Comparison of ENCODE assay signal across 8 cellular contexts in the genomic region with DNA sequence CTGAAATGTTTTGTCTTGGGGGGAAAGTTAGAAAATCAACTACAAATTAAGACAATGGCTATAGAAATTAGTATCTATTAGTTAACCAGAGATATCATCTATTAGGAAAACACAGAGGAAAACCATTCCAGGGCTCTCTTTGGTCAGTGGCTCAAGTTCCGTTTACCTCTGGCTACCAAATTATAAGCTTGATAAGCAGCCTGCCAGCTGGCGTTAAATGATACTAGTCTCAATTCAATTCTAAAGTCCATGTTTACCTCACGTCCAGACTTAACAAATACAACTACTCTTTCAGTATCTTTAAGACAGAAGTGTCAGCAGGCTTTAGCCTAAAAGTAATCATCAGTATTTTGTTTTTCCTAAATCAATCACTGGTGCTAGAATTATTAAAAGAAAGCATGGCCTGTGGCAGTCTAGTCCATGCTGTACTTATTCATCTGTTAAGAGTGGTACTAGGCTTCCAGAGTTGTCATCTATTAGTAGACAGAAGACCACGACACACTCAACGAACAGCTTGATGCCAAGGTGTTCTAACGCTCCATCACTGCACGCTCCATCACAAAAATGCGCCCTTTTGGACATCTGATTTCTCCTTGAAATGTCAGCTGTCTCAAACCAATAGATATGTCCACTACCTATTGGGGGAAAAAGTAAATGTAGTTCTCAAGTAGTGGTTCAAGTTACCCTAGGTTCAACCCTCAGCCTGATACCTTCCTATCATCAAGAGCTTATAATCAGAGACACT. TPM values are rescaled to one million over a fixed set of nuclear protein-coding genes. Genes with fewer than 3 reads are reported as not detected.
A peak's percentile ranks its signal among the peaks of the same experiment; 100 is the strongest.
DNase-seq lines count a peak whose midpoint lies in the region; ATAC-seq and TF ChIP-seq lines count a peak whose summit lies in the region.

No MANE protein-coding gene starts in this region.

- WGBS in esophagus muscularis mucosa = 18% methylated on average over 8 of the region's 8 CpGs
- WGBS in trophoblast cell (ENCODE audit: extremely low coverage, insufficient coverage, insufficient read length) = no CpG with 5 or more reads among the region's 8 CpGs

- H2BK120ac ChIP-seq in trophoblast cell (ENCODE audit: insufficient read depth, low read length, poor library complexity) = no peak overlapping the region

- peak overlapping the region; percentile 97 for H3K14ac ChIP-seq in trophoblast cell (ENCODE audit: low read length)

- no peak for TF ChIP-seq CTCF in CD4-positive, alpha-beta T cell (IDR thresholded peaks at IDR 0.05)
- TF ChIP-seq CTCF in HFFc6 (IDR thresholded peaks at IDR 0.05) (no peak), SU-DHL-6 (IDR thresholded peaks at IDR 0.05; ENCODE audit: insufficient read depth, low read length, poor library complexity, severe bottlenecking) (no peak), esophagus muscularis mucosa (IDR thresholded peaks at IDR 0.05) (no peak)

- TF ChIP-seq POLR2A in esophagus muscularis mucosa (IDR thresholded peaks at IDR 0.05; ENCODE audit: low read depth) = no peak

- H3K36me3 ChIP-seq in SU-DHL-6 (ENCODE audit: low read length) (peaks cover 8% of the 10 kb centered on the region; the same call in 1 of the 2 replicates), esophagus muscularis mucosa (peaks cover 3 to 5% (median 5%) of the 10 kb centered on the region in 4 donors), trophoblast cell (ENCODE audit: control insufficient read depth in 1 of 2, insufficient read depth in 2 of 2, low read length in 2 of 2) (peaks cover 2% of the 10 kb centered on the region in 2 experiments)

- TF ChIP-seq EP300 in esophagus muscularis mucosa (IDR thresholded peaks at IDR 0.05) = no peak

- no peak overlapping the region for H2BK12ac ChIP-seq in trophoblast cell (ENCODE audit: low read length)

- no peak for ATAC-seq in CD4-positive, alpha-beta T cell (ENCODE audit: poor library complexity)
- ATAC-seq in GM21447 (IDR thresholded peaks at IDR 0.05; ENCODE audit: unreplicated experiment) = no peak

- H3K4me2 ChIP-seq in SU-DHL-6 (ENCODE audit: low read depth, low read length, poor library complexity, severe bottlenecking) = peak overlapping the region; percentile 92
- peak overlapping the region; percentile 73 for H3K4me2 ChIP-seq in trophoblast cell (ENCODE audit: low read length)

- peak overlapping the region; percentile 100 for H3K4ac ChIP-seq in trophoblast cell (ENCODE audit: low read depth, low read length)

- POLR2A ChIA-PET in CD4-positive, alpha-beta T cell (lab: Charles Lee) = interaction anchor here (0.7 to 4.3 kb wide), 20 partner anchors 9 to 364 kb away, joined by 3 to 69 read pairs (median 9); partner anchors contain the start of gene NIBAN1

- no peaks in the 10 kb centered on the region for H3K9me3 ChIP-seq in CD4-positive, alpha-beta T cell (ENCODE audit: control insufficient read depth, low read length)
- no peaks in the 10 kb centered on the region for H3K9me3 ChIP-seq in SU-DHL-6 (ENCODE audit: insufficient read depth, low read length)
- no peaks in the 10 kb centered on the region for H3K9me3 ChIP-seq in esophagus muscularis mucosa
- no peaks in the 10 kb centered on the region for H3K9me3 ChIP-seq in trophoblast cell (ENCODE audit: insufficient read depth, low read depth, low read length)

- intact Hi-C loops in CD4-positive, alpha-beta T cell (cut with DNase I, micrococcal nuclease) = loop anchor here (2.0 to 10.0 kb wide), 9 partner anchors 35 to 1062 kb away; partner anchors contain the start of genes EDEM3 (in 1 of the 2), ODR4 (in 1 of the 2), RNF2 (in 1 of the 2) and TPR (in 1 of the 2)
- intact Hi-C loops in esophagus muscularis mucosa (cut with DNase I) = loop anchor here (10.0 kb wide), 2 partner anchors 161 to 359 kb away; partner anchors contain the start of genes SWT1 and TRMT1L

- H3K79me2 ChIP-seq in SU-DHL-6 (ENCODE audit: insufficient read depth, low read length) (peaks cover 64% of the 10 kb centered on the region), trophoblast cell (ENCODE audit: control insufficient read depth, insufficient read depth, low read length, poor library complexity) (peaks cover 15% of the 10 kb centered on the region)

- H3K4me1 ChIP-seq in esophagus muscularis mucosa (peaks cover 23 to 55% (median 52%) of the 10 kb centered on the region in 4 donors), trophoblast cell (ENCODE audit: control insufficient read depth in 1 of 2, insufficient read depth in 2 of 2, low read length in 2 of 2) (peaks cover 3 to 6% of the 10 kb centered on the region in 2 experiments)

- peaks cover 23% of the 10 kb centered on the region for H3K79me1 ChIP-seq in trophoblast cell (ENCODE audit: low read length)

- peak overlapping the region; percentile 100 for H3K27ac ChIP-seq in CD4-positive, alpha-beta T cell (ENCODE audit: low read depth, low read length)
- H3K27ac ChIP-seq in SU-DHL-6 (ENCODE audit: low read depth, low read length) (peak overlapping the region; percentile 27; the same call in 1 of the 2 replicates), esophagus muscularis mucosa (replicated peaks in 1 of 4) (peak overlapping the region; percentile 93 to 98 (median 96)), trophoblast cell (ENCODE audit: low read depth, low read length) (peak overlapping the region; percentile 93)

- peaks cover 47% of the 10 kb centered on the region for H4K20me1 ChIP-seq in SU-DHL-6 (ENCODE audit: low read depth, low read length)

- no peaks in the 10 kb centered on the region for H3K27me3 Mint-ChIP-seq in CD4-positive, alpha-beta T cell
- no peaks in the 10 kb centered on the region; the same call in 1 of the 2 replicates for H3K27me3 Mint-ChIP-seq in HFFc6 (ENCODE audit: insufficient read depth)

- no peak overlapping the region for H2AFZ ChIP-seq in SU-DHL-6 (ENCODE audit: low read depth, low read length, severe bottlenecking)
- no peak overlapping the region for H2AFZ ChIP-seq in trophoblast cell (ENCODE audit: insufficient read depth, low read length, poor library complexity)

- H4K91ac ChIP-seq in trophoblast cell (ENCODE audit: low read depth, low read length) = peak overlapping the region; percentile 91

- H3K23ac ChIP-seq in trophoblast cell (ENCODE audit: low read length) = no peak overlapping the region

- H4K8ac ChIP-seq in trophoblast cell (ENCODE audit: low read depth, low read length) = peak overlapping the region; percentile 4

- H2BK5ac ChIP-seq in trophoblast cell (ENCODE audit: low read depth, low read length, poor library complexity) = peak overlapping the region; percentile 97

- peaks cover 9% of the 10 kb centered on the region for H3F3A ChIP-seq in SU-DHL-6 (ENCODE audit: insufficient read depth)

- H3K36me3 Mint-ChIP-seq in CD4-positive, alpha-beta T cell (ENCODE audit: low read depth) = peaks cover 49% of the 10 kb centered on the region
- H3K36me3 Mint-ChIP-seq in HFFc6 (ENCODE audit: low read depth) = peaks cover 4% of the 10 kb centered on the region; the same call in 1 of the 2 replicates

- CTCF ChIA-PET in CD4-positive, alpha-beta T cell (lab: Charles Lee) = interaction anchor here (0.8 to 3.2 kb wide), 3 partner anchors 77 to 365 kb away, joined by 4 to 13 read pairs (median 6); no protein-coding TSS in a partner anchor

- H3K4me1 Mint-ChIP-seq in CD4-positive, alpha-beta T cell (ENCODE audit: low read depth) = peaks cover 66% of the 10 kb centered on the region
- H3K4me1 Mint-ChIP-seq in HFFc6 (ENCODE audit: low read depth) = peaks cover 66% of the 10 kb centered on the region

- peak overlapping the region; percentile 100 for H3K9ac ChIP-seq in SU-DHL-6 (ENCODE audit: low read length)
- peak overlapping the region; percentile 96 for H3K9ac ChIP-seq in trophoblast cell (ENCODE audit: low read length)

- H3K9me3 Mint-ChIP-seq in CD4-positive, alpha-beta T cell = no peaks in the 10 kb centered on the region
- H3K9me3 Mint-ChIP-seq in HFFc6 = no peaks in the 10 kb centered on the region

- peak in 1 of 10 experiments; percentile 22 for DNase-seq in CD4-positive, alpha-beta T cell
- no peak for DNase-seq in HFFc6
- DNase-seq in esophagus muscularis mucosa (ENCODE audit: extremely low spot score) = no peak
- DNase-seq in trophoblast cell = no peak
- DNase-seq in foreskin melanocyte = no peak
- no peak for DNase-seq in KBM-7

- peak overlapping the region; percentile 95 for H3K4me3 ChIP-seq in SU-DHL-6 (ENCODE audit: insufficient read depth, low read length, poor library complexity, severe bottlenecking)
- peak overlapping the region; percentile 83 to 96 (median 92) for H3K4me3 ChIP-seq in esophagus muscularis mucosa
- peak overlapping the region; percentile 77 for H3K4me3 ChIP-seq in trophoblast cell (ENCODE audit: low read depth, low read length)

- no peak overlapping the region for H3K18ac ChIP-seq in trophoblast cell (ENCODE audit: low read length)

- no peak overlapping the region for H2AK5ac ChIP-seq in trophoblast cell (ENCODE audit: low read length)

- H3K27ac Mint-ChIP-seq in CD4-positive, alpha-beta T cell = peak overlapping the region; percentile 98
- H3K27ac Mint-ChIP-seq in HFFc6 = peak overlapping the region; percentile 93

- H4K12ac ChIP-seq in trophoblast cell (ENCODE audit: low read depth, low read length) = no peak overlapping the region

- H3K9me2 ChIP-seq in SU-DHL-6 (replicated peaks; ENCODE audit: insufficient read depth, low read length) = no peaks in the 10 kb centered on the region

- H3K27me3 ChIP-seq in CD4-positive, alpha-beta T cell (ENCODE audit: control insufficient read depth, insufficient read depth, low read length) = no peaks in the 10 kb centered on the region
- no peaks in the 10 kb centered on the region for H3K27me3 ChIP-seq in SU-DHL-6 (ENCODE audit: low read length)
- H3K27me3 ChIP-seq in esophagus muscularis mucosa = no peaks in the 10 kb centered on the region
- no peaks in the 10 kb centered on the region for H3K27me3 ChIP-seq in trophoblast cell (ENCODE audit: insufficient read depth, low read length)

- in situ Hi-C loops in KBM-7 (cut with MboI; ENCODE audit: low pct_unique_long_range_greater_than_20kb, low sequenced_read_pairs) = no loop called here

- H3K4me3 Mint-ChIP-seq in CD4-positive, alpha-beta T cell = peak overlapping the region; percentile 95
- H3K4me3 Mint-ChIP-seq in HFFc6 = peak overlapping the region; percentile 97

RNA-seq across cellular contexts. Expression of gene IVNS1ABP, which starts 1.5 kb away (rescaled TPM):
- total RNA-seq in CD4-positive, alpha-beta T cell = 100 to 1,000 TPM; 234 to 254 TPM
- total RNA-seq in HFFc6 (2021; fragmentation: NEBNext Ultra II Directional; extraction: Animal tissue kit (Norgen Biotek cat#: 25700)) = 10 to 100 TPM; 34.1 to 52.4 (median 41.2) TPM
- 10 to 100 TPM; 19.8 to 51.2 (median 30.5) TPM for total RNA-seq in esophagus muscularis mucosa
- 195 and 204 TPM in 2 replicates for polyA plus RNA-seq in trophoblast cell (2013)

Comparison
In these comparisons a context has a peak if more than half of its experiments do, and no peak if none do; other contexts are left out.
1. H3K27ac ChIP-seq: peak in every context shown above with its lines; median percentile 100 in CD4-positive, alpha-beta T cell; 96 in esophagus muscularis mucosa; 93 in trophoblast cell; 27 in SU-DHL-6.
2. RNA of gene IVNS1ABP, which starts 1.5 kb away (total RNA-seq): 234 to 254 TPM in CD4-positive, alpha-beta T cell; 34.1 to 52.4 TPM in HFFc6 and 19.8 to 51.2 TPM in esophagus muscularis mucosa; every median in the first group is over 4 times any median in the second.
3. Peak in every context shown above with its lines, with median percentiles within 50 percentile points of each other: H3K4me3 ChIP-seq.